24 cellular contexts compared by ENCODE assay signal in the genomic region with DNA sequence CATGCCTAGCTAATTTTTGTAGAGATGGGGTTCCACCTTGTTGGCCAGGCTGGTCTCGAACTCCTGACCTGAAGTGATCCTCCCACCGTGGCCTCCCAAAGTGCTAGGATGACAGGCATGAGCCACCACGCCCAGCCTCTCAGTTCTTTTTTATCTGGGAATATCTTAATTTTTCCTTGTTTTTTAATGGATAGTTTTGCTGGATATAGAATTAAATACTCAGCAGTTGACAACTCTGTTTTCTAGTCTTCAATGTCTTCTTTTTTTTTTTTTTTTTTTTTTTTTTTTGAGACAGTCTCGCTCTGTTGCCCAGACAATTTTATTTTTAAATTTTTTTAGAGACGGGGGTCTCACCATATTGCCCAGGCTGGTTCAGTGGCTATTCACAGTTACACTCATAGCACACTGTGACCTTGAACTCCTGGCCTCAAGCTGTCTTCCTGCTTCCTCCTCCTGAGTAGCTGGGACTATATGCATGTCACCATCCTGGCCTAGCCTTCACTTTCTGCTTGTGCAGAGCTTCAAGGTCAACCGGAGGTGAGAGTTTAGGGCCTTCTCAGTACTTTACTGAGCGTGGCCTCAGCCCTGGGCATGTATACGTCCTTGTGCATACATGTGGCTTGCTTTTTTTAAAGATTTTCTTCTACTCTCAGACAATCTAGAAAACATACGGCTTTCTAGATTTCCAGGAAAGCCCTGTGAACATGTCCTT.
DNase-seq lines count a peak whose midpoint lies in the region; ATAC-seq and TF ChIP-seq lines count a peak whose summit lies in the region.
"Had no signal": no experiment of that assay in that cellular context is flagged by ENCODE, and none has a peak within 500 bp of the region (broad histone marks: within the 10 kb centered on the region; RNA-seq: fewer than 3 reads in every experiment).

No MANE protein-coding gene starts in this region.

- H3K4me1 Mint-ChIP-seq in activated CD4-positive, alpha-beta T cell treated with anti-CD3 and anti-CD28 coated beads for 36 hours: peaks cover 34% of the 10 kb centered on the region
- H3K4me1 Mint-ChIP-seq in T-helper 17 cell: peaks cover 23% of the 10 kb centered on the region
- H3K4me1 Mint-ChIP-seq in endothelial cell (ENCODE audit: unreplicated experiment): peaks cover 9% of the 10 kb centered on the region
- H3K4me1 Mint-ChIP-seq in naive thymus-derived CD4-positive, alpha-beta T cell: peaks cover 26 to 62% (median 53%) of the 10 kb centered on the region in 7 donors

- peak overlapping the region; percentile 19 for H3K27ac Mint-ChIP-seq in activated CD4-positive, alpha-beta T cell treated with anti-CD3 and anti-CD28 coated beads for 36 hours
- H3K27ac Mint-ChIP-seq in T-helper 17 cell: peak overlapping the region; percentile 19
- H3K27ac Mint-ChIP-seq in endothelial cell (ENCODE audit: unreplicated experiment): no peak overlapping the region
- H3K27ac Mint-ChIP-seq in naive thymus-derived CD4-positive, alpha-beta T cell: peak overlapping the region in 6 of 9 donors; percentile 51 to 93 (median 66)

- peaks cover 4% of the 10 kb centered on the region for H3K9me3 Mint-ChIP-seq in activated CD4-positive, alpha-beta T cell treated with anti-CD3 and anti-CD28 coated beads for 36 hours (ENCODE audit: low read depth)
- H3K9me3 Mint-ChIP-seq in endothelial cell (ENCODE audit: unreplicated experiment): no peaks in the 10 kb centered on the region
- peaks cover 0 to 15% (median 7%) of the 10 kb centered on the region in 11 donors for H3K9me3 Mint-ChIP-seq in naive thymus-derived CD4-positive, alpha-beta T cell

- no peaks in the 10 kb centered on the region for H3K27me3 ChIP-seq in naive thymus-derived CD4-positive, alpha-beta T cell (ENCODE audit: control insufficient read depth in 2 of 2, insufficient read depth in 2 of 2, low read length in 2 of 2)
- H3K27me3 ChIP-seq in gastrocnemius medialis: no peaks in the 10 kb centered on the region

- POLR2A ChIA-PET in activated CD4-positive, alpha-beta T cell treated with anti-CD3 and anti-CD28 coated beads for 36 hours (lab: Charles Lee): no interaction called here
- POLR2A ChIA-PET in naive thymus-derived CD4-positive, alpha-beta T cell (lab: Charles Lee): interaction anchor here (0.7 to 1.7 kb wide), 7 partner anchors 8 to 1108 kb away, joined by 3 to 7 read pairs (median 4); no protein-coding TSS in a partner anchor

- peaks cover 15% of the 10 kb centered on the region for H3K36me3 Mint-ChIP-seq in activated CD4-positive, alpha-beta T cell treated with anti-CD3 and anti-CD28 coated beads for 36 hours (ENCODE audit: low read depth)
- no peaks in the 10 kb centered on the region for H3K36me3 Mint-ChIP-seq in T-helper 17 cell (ENCODE audit: low read depth)
- H3K36me3 Mint-ChIP-seq in endothelial cell (ENCODE audit: low read depth, unreplicated experiment): peaks cover 3% of the 10 kb centered on the region
- H3K36me3 Mint-ChIP-seq in naive thymus-derived CD4-positive, alpha-beta T cell: peaks cover 0 to 40% (median 15%) of the 10 kb centered on the region in 5 donors

- no peak overlapping the region for H3K4me3 Mint-ChIP-seq in activated CD4-positive, alpha-beta T cell treated with anti-CD3 and anti-CD28 coated beads for 36 hours
- H3K4me3 Mint-ChIP-seq in T-helper 17 cell (no peak overlapping the region), endothelial cell (ENCODE audit: unreplicated experiment) (peak overlapping the region; percentile 67)
- H3K4me3 Mint-ChIP-seq in naive thymus-derived CD4-positive, alpha-beta T cell: peak overlapping the region in 3 of 10 donors; percentile 14 to 86 (median 42)
- H3K4me3 Mint-ChIP-seq: CD14-positive monocyte had no signal

- CTCF ChIA-PET in activated CD4-positive, alpha-beta T cell treated with anti-CD3 and anti-CD28 coated beads for 36 hours (lab: Charles Lee): interaction anchor here (0.5 to 1.8 kb wide), 3 partner anchors 9 to 182 kb away, joined by 3 to 6 read pairs (median 4); no protein-coding TSS in a partner anchor
- CTCF ChIA-PET in naive thymus-derived CD4-positive, alpha-beta T cell (lab: Charles Lee): interaction anchor here (0.6 to 1.0 kb wide), 2 partner anchors 11 to 111 kb away, joined by 5 read pairs; no protein-coding TSS in a partner anchor

- TF ChIP-seq CTCF in endothelial cell (IDR thresholded peaks at IDR 0.05; ENCODE audit: unreplicated experiment): no peak
- TF ChIP-seq CTCF in gastrocnemius medialis (IDR thresholded peaks at IDR 0.05 in 4 of 5, conservative IDR thresholded peaks at IDR 0.05 in 1 of 5): no peak

- DNase-seq in activated CD4-positive, alpha-beta T cell treated with anti-CD3 and anti-CD28 coated beads for 36 hours: no peak
- DNase-seq in activated CD4-positive, alpha-beta T cell treated with anti-CD3 and anti-CD28 coated beads for 1 hour: no peak
- DNase-seq in T-helper 17 cell (no peak), endothelial cell (ENCODE audit: low spot score) (no peak), gastrocnemius medialis (no peak), H4 (ENCODE audit: low spot score) (no peak)
- no peak for DNase-seq in naive thymus-derived CD4-positive, alpha-beta T cell
- DNase-seq: 8988T, COR-L47, DMS 273 treated with DMSO at 0.1 percent for 48 hours, DND-41, H7, IMR-90, Kasumi-1, MM.1S, NCI-H1105 treated with DMSO at 0.1 percent for 48 hours, NCI-H1694 treated with DMSO at 0.1 percent for 48 hours, NCI-H510A, NCI-H774, SHP77 treated with DMSO at 0.1 percent for 48 hours, SK-N-SH had no signal

- intact Hi-C loops in activated CD4-positive, alpha-beta T cell treated with anti-CD3 and anti-CD28 coated beads for 36 hours (cut with DNase I, micrococcal nuclease): no loop called here
- intact Hi-C loops in naive thymus-derived CD4-positive, alpha-beta T cell (cut with micrococcal nuclease): loop anchor here (5.0 kb wide), 4 partner anchors 41 to 154 kb away; partner anchors contain the start of gene ZNF609 (in 1 of the 2)
- intact Hi-C loops in gastrocnemius medialis (cut with DNase I; ENCODE audit: low total_unique reads): no loop called here

- peaks cover 0 to 17% of the 10 kb centered on the region in 2 donors for H3K4me1 ChIP-seq in naive thymus-derived CD4-positive, alpha-beta T cell (ENCODE audit: control insufficient read depth in 2 of 2, insufficient read depth in 2 of 2, low read length in 2 of 2)
- H3K4me1 ChIP-seq in gastrocnemius medialis: no peaks in the 10 kb centered on the region

- no peak overlapping the region for H3K27ac ChIP-seq in naive thymus-derived CD4-positive, alpha-beta T cell (ENCODE audit: low read depth, low read length)
- no peak overlapping the region for H3K27ac ChIP-seq in gastrocnemius medialis
- H3K27ac ChIP-seq: HL-60 had no signal

- in situ Hi-C loops in gastrocnemius medialis (cut with MboI; ENCODE audit: low sequenced_read_pairs in 4 of 4): no loop called here

- no peak for ATAC-seq in activated CD4-positive, alpha-beta T cell treated with anti-CD3 and anti-CD28 coated beads for 36 hours
- ATAC-seq in T-helper 17 cell (no peak), gastrocnemius medialis (no peak), GM21423 (IDR thresholded peaks at IDR 0.05; ENCODE audit: unreplicated experiment) (no peak)
- ATAC-seq in naive thymus-derived CD4-positive, alpha-beta T cell: no peak

- H3K4me3 ChIP-seq in naive thymus-derived CD4-positive, alpha-beta T cell (ENCODE audit: low read length): no peak overlapping the region
- H3K4me3 ChIP-seq in gastrocnemius medialis: no peak overlapping the region

- no peaks in the 10 kb centered on the region for H3K36me3 ChIP-seq in naive thymus-derived CD4-positive, alpha-beta T cell (ENCODE audit: control insufficient read depth in 2 of 3, insufficient read depth in 3 of 3, low read length in 3 of 3)
- no peaks in the 10 kb centered on the region for H3K36me3 ChIP-seq in gastrocnemius medialis

- no peaks in the 10 kb centered on the region for H3K27me3 Mint-ChIP-seq in activated CD4-positive, alpha-beta T cell treated with anti-CD3 and anti-CD28 coated beads for 36 hours
- no peaks in the 10 kb centered on the region for H3K27me3 Mint-ChIP-seq in T-helper 17 cell
- no peaks in the 10 kb centered on the region for H3K27me3 Mint-ChIP-seq in endothelial cell (ENCODE audit: unreplicated experiment)
- H3K27me3 Mint-ChIP-seq in naive thymus-derived CD4-positive, alpha-beta T cell: no peaks in the 10 kb centered on the region

- H3K9me3 ChIP-seq in T-helper 17 cell (ENCODE audit: control insufficient read depth, low read length, poor library complexity, severe bottlenecking) (no peaks in the 10 kb centered on the region), gastrocnemius medialis (peaks cover 0 to 7% (median 0%) of the 10 kb centered on the region in 3 donors)
- no peaks in the 10 kb centered on the region for H3K9me3 ChIP-seq in naive thymus-derived CD4-positive, alpha-beta T cell (ENCODE audit: control insufficient read depth in 2 of 3, low read length in 3 of 3)

- no peak for TF ChIP-seq POLR2A in gastrocnemius medialis (IDR thresholded peaks at IDR 0.05)

Comparison
In these comparisons a context has a peak if more than half of its experiments do, and no peak if none do; other contexts are left out.
1. intact Hi-C loops: an anchor here in naive thymus-derived CD4-positive, alpha-beta T cell (5.0 kb wide); none called in activated CD4-positive, alpha-beta T cell treated with anti-CD3 and anti-CD28 coated beads for 36 hours and gastrocnemius medialis.